Comparison of ENCODE assay signal across 1 cellular context in the genomic region with DNA sequence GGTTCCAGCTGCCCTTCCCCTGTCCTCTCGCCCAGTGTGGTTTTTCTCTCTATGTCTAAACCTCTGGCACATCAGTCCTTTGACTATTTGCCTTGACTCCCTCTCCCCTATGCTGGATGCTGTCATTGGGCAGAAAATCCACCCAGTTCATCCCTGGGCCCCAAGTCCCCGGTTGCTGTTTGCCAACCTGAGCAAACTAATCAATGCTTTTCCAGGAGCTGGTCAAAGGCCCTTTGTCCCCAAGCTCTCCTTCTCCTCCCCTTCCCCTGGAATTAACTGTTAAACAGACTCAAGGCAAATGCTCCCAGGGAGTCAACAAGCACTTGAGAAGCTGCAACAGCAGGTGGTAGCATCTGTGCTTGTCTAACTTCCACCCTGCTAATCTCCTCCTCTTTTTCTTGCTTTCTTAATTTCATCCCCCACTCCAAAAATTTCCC.
TF ChIP-seq lines count a peak whose summit lies in the region.

No MANE protein-coding gene starts in this region.

TF ChIP-seq in HepG2, 621 proteins besides CTCF, POLR2A, EP300 and RAD21 (continued from another document and continues in another):
- TF ChIP-seq, protein P1, sequence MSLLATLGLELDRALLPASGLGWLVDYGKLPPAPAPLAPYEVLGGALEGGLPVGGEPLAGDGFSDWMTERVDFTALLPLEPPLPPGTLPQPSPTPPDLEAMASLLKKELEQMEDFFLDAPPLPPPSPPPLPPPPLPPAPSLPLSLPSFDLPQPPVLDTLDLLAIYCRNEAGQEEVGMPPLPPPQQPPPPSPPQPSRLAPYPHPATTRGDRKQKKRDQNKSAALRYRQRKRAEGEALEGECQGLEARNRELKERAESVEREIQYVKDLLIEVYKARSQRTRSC (CRISPR knock-in tag; IDR thresholded peaks at IDR 0.05; ENCODE audit: low read depth) = no peak
- no peak for TF ChIP-seq GLI4 (CRISPR knock-in tag; IDR thresholded peaks at IDR 0.05; ENCODE audit: borderline replicate concordance)
- TF ChIP-seq SSRP1 (CRISPR knock-in tag; IDR thresholded peaks at IDR 0.05) = no peak
- TF ChIP-seq ZNF749 (CRISPR knock-in tag; IDR thresholded peaks at IDR 0.05; ENCODE audit: borderline replicate concordance) = no peak
- 0 out of 2 replicates have a peak, but pooled peaks have one; percentile 13 for TF ChIP-seq ZNF362 (CRISPR knock-in tag; IDR thresholded peaks at IDR 0.05; ENCODE audit: borderline replicate concordance)
- TF ChIP-seq ZNF724P (CRISPR knock-in tag; IDR thresholded peaks at IDR 0.05; ENCODE audit: borderline replicate concordance) = no peak
- TF ChIP-seq CBX1 (IDR thresholded peaks at IDR 0.05; ENCODE audit: low read depth) = no peak
- TF ChIP-seq ZNF546 (CRISPR knock-in tag; conservative IDR thresholded peaks at IDR 0.05) = no peak
- TF ChIP-seq XBP1 (CRISPR knock-in tag; IDR thresholded peaks at IDR 0.05) = no peak
- TF ChIP-seq JARID2 (CRISPR knock-in tag; IDR thresholded peaks at IDR 0.05; ENCODE audit: insufficient replicate concordance) = no peak
- TF ChIP-seq MAF1 (CRISPR knock-in tag; IDR thresholded peaks at IDR 0.05; ENCODE audit: borderline replicate concordance) = no peak
- no peak for TF ChIP-seq ZNF672 (CRISPR knock-in tag; IDR thresholded peaks at IDR 0.05)
- TF ChIP-seq ZSCAN29 (CRISPR knock-in tag; conservative IDR thresholded peaks at IDR 0.05) = no peak
- no peak for TF ChIP-seq REL (CRISPR knock-in tag; conservative IDR thresholded peaks at IDR 0.05)
- peak; percentile 38; the same call in 1 of the 2 replicates for TF ChIP-seq RXRA (CRISPR knock-in tag; IDR thresholded peaks at IDR 0.05)
- no peak; the same call in 1 of the 2 replicates for TF ChIP-seq ZNF460 (CRISPR knock-in tag; IDR thresholded peaks at IDR 0.05; ENCODE audit: borderline replicate concordance)
- TF ChIP-seq ZXDC (CRISPR knock-in tag; IDR thresholded peaks at IDR 0.05) = no peak
- no peak for TF ChIP-seq NFKBIZ (CRISPR knock-in tag; IDR thresholded peaks at IDR 0.05)
- no peak for TF ChIP-seq ZNF619 (CRISPR knock-in tag; IDR thresholded peaks at IDR 0.05)
- TF ChIP-seq ZNF891 (CRISPR knock-in tag; IDR thresholded peaks at IDR 0.05) = no peak
- no peak for TF ChIP-seq ZNF382 (CRISPR knock-in tag; IDR thresholded peaks at IDR 0.05; ENCODE audit: borderline replicate concordance)
- no peak for TF ChIP-seq SATB2 (CRISPR knock-in tag; IDR thresholded peaks at IDR 0.05)
- peak in 1 of 2 experiments; percentile 45; a peak in 1 of 4 replicates for TF ChIP-seq KLF16 (CRISPR knock-in tag; IDR thresholded peaks at IDR 0.05)
- peak; percentile 86 for TF ChIP-seq HNF4A (CRISPR knock-in tag; IDR thresholded peaks at IDR 0.05)
- TF ChIP-seq ZNF777 (CRISPR knock-in tag; IDR thresholded peaks at IDR 0.05) = no peak
- no peak for TF ChIP-seq ZNF709 (CRISPR knock-in tag; IDR thresholded peaks at IDR 0.05)
- TF ChIP-seq ZNF225 (CRISPR knock-in tag; IDR thresholded peaks at IDR 0.05) = no peak
- no peak for TF ChIP-seq SP1 (IDR thresholded peaks at IDR 0.05)
- no peak for TF ChIP-seq SP1 (CRISPR knock-in tag; IDR thresholded peaks at IDR 0.05)
- TF ChIP-seq ZNF24 (IDR thresholded peaks at IDR 0.05) = no peak
- no peak for TF ChIP-seq ZBTB25 (CRISPR knock-in tag; IDR thresholded peaks at IDR 0.05)
- TF ChIP-seq, protein P2, sequence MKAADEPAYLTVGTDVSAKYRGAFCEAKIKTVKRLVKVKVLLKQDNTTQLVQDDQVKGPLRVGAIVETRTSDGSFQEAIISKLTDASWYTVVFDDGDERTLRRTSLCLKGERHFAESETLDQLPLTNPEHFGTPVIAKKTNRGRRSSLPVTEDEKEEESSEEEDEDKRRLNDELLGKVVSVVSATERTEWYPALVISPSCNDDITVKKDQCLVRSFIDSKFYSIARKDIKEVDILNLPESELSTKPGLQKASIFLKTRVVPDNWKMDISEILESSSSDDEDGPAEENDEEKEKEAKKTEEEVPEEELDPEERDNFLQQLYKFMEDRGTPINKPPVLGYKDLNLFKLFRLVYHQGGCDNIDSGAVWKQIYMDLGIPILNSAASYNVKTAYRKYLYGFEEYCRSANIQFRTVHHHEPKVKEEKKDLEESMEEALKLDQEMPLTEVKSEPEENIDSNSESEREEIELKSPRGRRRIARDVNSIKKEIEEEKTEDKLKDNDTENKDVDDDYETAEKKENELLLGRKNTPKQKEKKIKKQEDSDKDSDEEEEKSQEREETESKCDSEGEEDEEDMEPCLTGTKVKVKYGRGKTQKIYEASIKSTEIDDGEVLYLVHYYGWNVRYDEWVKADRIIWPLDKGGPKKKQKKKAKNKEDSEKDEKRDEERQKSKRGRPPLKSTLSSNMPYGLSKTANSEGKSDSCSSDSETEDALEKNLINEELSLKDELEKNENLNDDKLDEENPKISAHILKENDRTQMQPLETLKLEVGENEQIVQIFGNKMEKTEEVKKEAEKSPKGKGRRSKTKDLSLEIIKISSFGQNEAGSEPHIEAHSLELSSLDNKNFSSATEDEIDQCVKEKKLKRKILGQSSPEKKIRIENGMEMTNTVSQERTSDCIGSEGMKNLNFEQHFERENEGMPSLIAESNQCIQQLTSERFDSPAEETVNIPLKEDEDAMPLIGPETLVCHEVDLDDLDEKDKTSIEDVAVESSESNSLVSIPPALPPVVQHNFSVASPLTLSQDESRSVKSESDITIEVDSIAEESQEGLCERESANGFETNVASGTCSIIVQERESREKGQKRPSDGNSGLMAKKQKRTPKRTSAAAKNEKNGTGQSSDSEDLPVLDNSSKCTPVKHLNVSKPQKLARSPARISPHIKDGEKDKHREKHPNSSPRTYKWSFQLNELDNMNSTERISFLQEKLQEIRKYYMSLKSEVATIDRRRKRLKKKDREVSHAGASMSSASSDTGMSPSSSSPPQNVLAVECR (CRISPR knock-in tag; IDR thresholded peaks at IDR 0.05; ENCODE audit: borderline replicate concordance) = peak; percentile 30; the same call in 1 of the 2 replicates
- TF ChIP-seq ZNF580 (CRISPR knock-in tag; IDR thresholded peaks at IDR 0.05; ENCODE audit: borderline replicate concordance, low read depth) = no peak
- TF ChIP-seq NFATC3 (CRISPR knock-in tag; IDR thresholded peaks at IDR 0.05) = no peak
- TF ChIP-seq ZNF253 (CRISPR knock-in tag; IDR thresholded peaks at IDR 0.05; ENCODE audit: borderline replicate concordance) = no peak
- TF ChIP-seq, protein P3, sequence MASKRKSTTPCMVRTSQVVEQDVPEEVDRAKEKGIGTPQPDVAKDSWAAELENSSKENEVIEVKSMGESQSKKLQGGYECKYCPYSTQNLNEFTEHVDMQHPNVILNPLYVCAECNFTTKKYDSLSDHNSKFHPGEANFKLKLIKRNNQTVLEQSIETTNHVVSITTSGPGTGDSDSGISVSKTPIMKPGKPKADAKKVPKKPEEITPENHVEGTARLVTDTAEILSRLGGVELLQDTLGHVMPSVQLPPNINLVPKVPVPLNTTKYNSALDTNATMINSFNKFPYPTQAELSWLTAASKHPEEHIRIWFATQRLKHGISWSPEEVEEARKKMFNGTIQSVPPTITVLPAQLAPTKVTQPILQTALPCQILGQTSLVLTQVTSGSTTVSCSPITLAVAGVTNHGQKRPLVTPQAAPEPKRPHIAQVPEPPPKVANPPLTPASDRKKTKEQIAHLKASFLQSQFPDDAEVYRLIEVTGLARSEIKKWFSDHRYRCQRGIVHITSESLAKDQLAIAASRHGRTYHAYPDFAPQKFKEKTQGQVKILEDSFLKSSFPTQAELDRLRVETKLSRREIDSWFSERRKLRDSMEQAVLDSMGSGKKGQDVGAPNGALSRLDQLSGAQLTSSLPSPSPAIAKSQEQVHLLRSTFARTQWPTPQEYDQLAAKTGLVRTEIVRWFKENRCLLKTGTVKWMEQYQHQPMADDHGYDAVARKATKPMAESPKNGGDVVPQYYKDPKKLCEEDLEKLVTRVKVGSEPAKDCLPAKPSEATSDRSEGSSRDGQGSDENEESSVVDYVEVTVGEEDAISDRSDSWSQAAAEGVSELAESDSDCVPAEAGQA (IDR thresholded peaks at IDR 0.05; ENCODE audit: low read depth) = no peak
- TF ChIP-seq, protein P3 (CRISPR knock-in tag; IDR thresholded peaks at IDR 0.05; ENCODE audit: borderline replicate concordance) = no peak
- TF ChIP-seq ZFP1 (CRISPR knock-in tag; IDR thresholded peaks at IDR 0.05) = no peak
- no peak for TF ChIP-seq SIN3A (IDR thresholded peaks at IDR 0.05; ENCODE audit: borderline replicate concordance, low read depth, low read length)
- no peak for TF ChIP-seq ERF (CRISPR knock-in tag; IDR thresholded peaks at IDR 0.05)
- no peak for TF ChIP-seq BRCA1 (CRISPR knock-in tag; IDR thresholded peaks at IDR 0.05)
- TF ChIP-seq NFYB (CRISPR knock-in tag; IDR thresholded peaks at IDR 0.05) = peak; percentile 60
- TF ChIP-seq KLF6 (CRISPR knock-in tag; IDR thresholded peaks at IDR 0.05) = no peak
- TF ChIP-seq MIXL1 (CRISPR knock-in tag; IDR thresholded peaks at IDR 0.05) = 0 out of 2 replicates have a peak, but pooled peaks have one; percentile 44
